ENCODE assay signal across 10 cellular contexts in the genomic region with DNA sequence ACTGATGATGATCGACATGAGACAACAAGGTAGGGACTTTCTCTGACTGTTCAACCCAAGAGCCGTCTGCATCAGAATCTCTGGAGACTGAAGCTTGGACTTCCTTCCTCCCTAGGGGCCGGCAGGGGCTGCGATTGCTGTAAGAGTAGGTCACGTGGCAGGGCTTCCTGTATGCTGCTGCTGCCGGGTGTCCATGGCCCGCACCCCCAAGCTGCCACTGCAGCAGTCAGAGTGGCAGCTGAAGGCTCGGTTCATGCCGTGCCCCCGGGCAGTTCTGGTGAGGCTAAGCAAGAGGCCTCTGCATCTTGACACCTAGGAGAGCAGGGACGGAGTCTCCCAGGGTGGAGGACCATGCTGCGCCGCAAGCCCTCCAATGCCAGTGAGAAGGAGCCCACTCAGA. TPM values are rescaled to one million over a fixed set of nuclear protein-coding genes. Genes with fewer than 3 reads are reported as not detected.
DNase-seq lines count a peak whose midpoint lies in the region; ATAC-seq, FAIRE-seq and TF ChIP-seq lines count a peak whose summit lies in the region.
"Had no signal": no experiment of that assay in that cellular context is flagged by ENCODE, and none has a peak within 500 bp of the region (broad histone marks: within the 10 kb centered on the region; RNA-seq: fewer than 3 reads in every experiment).

A gene (plus strand): TSS at position 203 of the 400 bp plus-strand sequence. CDS start 149 bp downstream, at position 352.

- CTCF ChIA-PET in SK-N-SH (lab: Yijun Ruan, JAX): no interaction called here

- peak within 1 kb of the TSS in 2 of 3 donors; percentile 14 to 29 for H3K4me3 ChIP-seq in right lobe of liver
- peak within 1 kb of the TSS in 1 of 2 donors; percentile 26 for H3K4me3 ChIP-seq in vagina
- H3K4me3 ChIP-seq in SK-N-SH (ENCODE audit: low read depth in 2 of 2, low read length in 1 of 2): no peak within 1 kb of the TSS

- no peaks in the 10 kb centered on the region for H3K9me3 ChIP-seq in right lobe of liver
- H3K9me3 ChIP-seq in vagina: no peaks in the 10 kb centered on the region
- no peaks in the 10 kb centered on the region for H3K9me3 ChIP-seq in SK-N-SH

- no peak within 1 kb of the TSS for H2AFZ ChIP-seq in SK-N-SH (ENCODE audit: low read depth)

- no peak for TF ChIP-seq RAD21 in SK-N-SH (IDR thresholded peaks at IDR 0.05; ENCODE audit: low read length)

- peak within 1 kb of the TSS; percentile 89 for H3K27ac Mint-ChIP-seq in activated T-cell treated with anti-CD3 and anti-CD28 coated beads, Interleukin-2, amount 50 U/mL, for 24 hours

- H3K9me3 Mint-ChIP-seq in activated T-cell treated with anti-CD3 and anti-CD28 coated beads, Interleukin-2, amount 50 U/mL, for 24 hours: no peaks in the 10 kb centered on the region

- H3K79me2 ChIP-seq in SK-N-SH (ENCODE audit: insufficient read depth): no peaks in the 10 kb centered on the region

- intact Hi-C loops in right lobe of liver (cut with DNase I) (no loop called here), vagina (cut with DNase I) (no loop called here)

- no peaks in the 10 kb centered on the region for H3K36me3 ChIP-seq in right lobe of liver
- no peaks in the 10 kb centered on the region for H3K36me3 ChIP-seq in vagina
- H3K36me3 ChIP-seq in SK-N-SH (replicated peaks in 1 of 2; ENCODE audit: control insufficient read depth in 1 of 2, insufficient read depth in 2 of 2, low read length in 1 of 2): no peaks in the 10 kb centered on the region

- POLR2A ChIA-PET in SK-N-SH (lab: Yijun Ruan, JAX): no interaction called here

- FAIRE-seq in urothelium cell line (lab: Jason Lieb, UNC): no peak

- H3K27me3 Mint-ChIP-seq in activated T-cell treated with anti-CD3 and anti-CD28 coated beads, Interleukin-2, amount 50 U/mL, for 24 hours: no peaks in the 10 kb centered on the region

- peaks cover 76% of the 10 kb centered on the region for H3K4me1 Mint-ChIP-seq in activated T-cell treated with anti-CD3 and anti-CD28 coated beads, Interleukin-2, amount 50 U/mL, for 24 hours (ENCODE audit: low read depth)

- TF ChIP-seq EP300 in SK-N-SH (IDR thresholded peaks at IDR 0.05; ENCODE audit: borderline replicate concordance in 1 of 2, low read depth in 1 of 2, low read length in 1 of 2): no peak

- peak; percentile 32 to 46 (median 38) for ATAC-seq in right lobe of liver

- no peak within 1 kb of the TSS for H3K9ac ChIP-seq in SK-N-SH

- TF ChIP-seq CTCF in right lobe of liver (IDR thresholded peaks at IDR 0.05) (no peak), vagina (IDR thresholded peaks at IDR 0.05) (no peak), SK-N-SH (IDR thresholded peaks at IDR 0.05) (no peak)

- peaks cover 47% of the 10 kb centered on the region for H3K36me3 Mint-ChIP-seq in activated T-cell treated with anti-CD3 and anti-CD28 coated beads, Interleukin-2, amount 50 U/mL, for 24 hours (ENCODE audit: low read depth)

- H3K27me3 ChIP-seq in right lobe of liver: no peaks in the 10 kb centered on the region
- H3K27me3 ChIP-seq in vagina: no peaks in the 10 kb centered on the region
- H3K27me3 ChIP-seq in SK-N-SH (ENCODE audit: insufficient read depth): peaks cover 20% of the 10 kb centered on the region; the same call in 1 of the 2 replicates

- H3K4me2 ChIP-seq in SK-N-SH: no peak within 1 kb of the TSS

- H3K9me2 ChIP-seq in SK-N-SH: no peaks in the 10 kb centered on the region

- peak; percentile 73 for DNase-seq in NK-92 treated with Interleukin-12 subunit alpha and Interleukin-12 subunit beta, amount 100 ng/mL, for 24 hours (lab: John Stamatoyannopoulos, UW)
- DNase-seq in NK-92 (lab: John Stamatoyannopoulos, UW; ENCODE audit: unreplicated experiment) (no peak), KG1 (lab: John Stamatoyannopoulos, UW) (peak; percentile 27), right lobe of liver (peak; percentile 55 to 76 (median 60)), vagina (ENCODE audit: extremely low spot score in 2 of 2) (no peak), urothelium cell line (ENCODE audit: low spot score) (no peak), SK-N-SH (no peak)
- peak; percentile 68 for DNase-seq in activated T-cell treated with anti-CD3 and anti-CD28 coated beads, Interleukin-2, amount 50 U/mL, for 24 hours

- TF ChIP-seq POLR2A in right lobe of liver (IDR thresholded peaks at IDR 0.05) (no peak), vagina (IDR thresholded peaks at IDR 0.05) (no peak)

- no peaks in the 10 kb centered on the region for H3F3A ChIP-seq in SK-N-SH (replicated peaks; ENCODE audit: insufficient read depth)

- 33% methylated on average over 1 of the region's 13 CpGs for WGBS in right lobe of liver (ENCODE audit: insufficient coverage, low coverage, low lambda C conversion rate, missing lambda C conversion rate)
- 23% methylated on average over 2 of the region's 13 CpGs for WGBS in SK-N-SH (ENCODE audit: low lambda C conversion rate)

- H3K4me3 Mint-ChIP-seq in activated T-cell treated with anti-CD3 and anti-CD28 coated beads, Interleukin-2, amount 50 U/mL, for 24 hours: peak within 1 kb of the TSS; percentile 88

- H3K4me1 ChIP-seq in right lobe of liver: no peaks in the 10 kb centered on the region
- H3K4me1 ChIP-seq in vagina: no peaks in the 10 kb centered on the region
- no peaks in the 10 kb centered on the region for H3K4me1 ChIP-seq in SK-N-SH (ENCODE audit: control insufficient read depth in 1 of 2, insufficient read depth in 2 of 2, low read depth in 1 of 2, low read length in 1 of 2)

- no peaks in the 10 kb centered on the region for H4K20me1 ChIP-seq in SK-N-SH (ENCODE audit: insufficient read depth)

- H3K27ac ChIP-seq in right lobe of liver: peak within 1 kb of the TSS in 2 of 3 donors; percentile 16 to 29
- no peak within 1 kb of the TSS for H3K27ac ChIP-seq in vagina
- H3K27ac ChIP-seq in SK-N-SH (ENCODE audit: low read depth in 2 of 2, low read length in 1 of 2): no peak within 1 kb of the TSS
- H3K27ac ChIP-seq: 22Rv1 had no signal

TF ChIP-seq in SK-N-SH, 30 proteins besides CTCF, POLR2A, EP300 and RAD21:
- TF ChIP-seq RXRA (IDR thresholded peaks at IDR 0.05; ENCODE audit: borderline replicate concordance, low read depth): no peak
- TF ChIP-seq EZH2phosphoT487 (IDR thresholded peaks at IDR 0.05; ENCODE audit: borderline replicate concordance, low read depth): no peak

RNA-seq across cellular contexts. Expression of the gene that starts here (rescaled TPM):
- 1 to 10 TPM; 1.7 to 5.7 (median 3.3) TPM for total RNA-seq in right lobe of liver
- total RNA-seq in vagina: 14.0 TPM
- polyA plus RNA-seq in SK-N-SH (2012; rRNA removed): not detected in 2 replicates
- not detected in 2 replicates for polyA plus RNA-seq in SK-N-SH (2012; cell fraction: cytosol; rRNA removed)
- not detected in 2 replicates for polyA plus RNA-seq in SK-N-SH (2012; cell fraction: nucleus; rRNA removed)
- total RNA-seq: lung microvascular endothelial cell had no signal

Comparison
In these comparisons a context has a peak if more than half of its experiments do, and no peak if none do; other contexts are left out.
1. DNase-seq: peak in NK-92 treated with Interleukin-12 subunit alpha and Interleukin-12 subunit beta, amount 100 ng/mL, for 24 hours (single experiment), KG1 (single experiment), activated T-cell treated with anti-CD3 and anti-CD28 coated beads, Interleukin-2, amount 50 U/mL, for 24 hours (single experiment) and right lobe of liver (3 of 3); none in NK-92 (single experiment), vagina (0 of 2), urothelium cell line (single experiment) and SK-N-SH (single experiment).
2. H3K27ac ChIP-seq: peak in right lobe of liver (2 of 3); none in vagina (single experiment) and SK-N-SH (0 of 2).
3. H3K4me3 ChIP-seq: peak in right lobe of liver (2 of 3); none in SK-N-SH (0 of 2).